In genomic region chr3:58874795-58875194, GRCh38 we compare ENCODE assay signal across 9 cellular contexts.
DNase-seq lines count a peak whose midpoint lies in the region; ATAC-seq and TF ChIP-seq lines count a peak whose summit lies in the region.
"Had no signal": no experiment of that assay in that cellular context is flagged by ENCODE, and none has a peak within 500 bp of the region (broad histone marks: within the 10 kb centered on the region; RNA-seq: fewer than 3 reads in every experiment).

No MANE protein-coding gene starts in this region.

- no peaks in the 10 kb centered on the region for H3K36me3 ChIP-seq in esophagus squamous epithelium
- no peaks in the 10 kb centered on the region for H3K36me3 ChIP-seq in left ventricle myocardium inferior

- intact Hi-C loops in esophagus squamous epithelium (cut with DNase I), result no loop called here
- intact Hi-C loops in left ventricle myocardium inferior (cut with micrococcal nuclease), result no loop called here

- H3K4me3 Mint-ChIP-seq in T-helper 17 cell (no peak overlapping the region), endothelial cell (ENCODE audit: unreplicated experiment) (no peak overlapping the region)

- DNase-seq in esophagus squamous epithelium (lab: John Stamatoyannopoulos, UW), result no peak
- no peak for DNase-seq in KG1 (lab: John Stamatoyannopoulos, UW)
- no peak for DNase-seq in left ventricle myocardium inferior
- DNase-seq in T-helper 17 cell, result no peak
- DNase-seq in endothelial cell (ENCODE audit: low spot score), result no peak
- DNase-seq: midbrain had no signal

- H3K36me3 Mint-ChIP-seq in T-helper 17 cell (ENCODE audit: low read depth) (no peaks in the 10 kb centered on the region), endothelial cell (ENCODE audit: low read depth, unreplicated experiment) (no peaks in the 10 kb centered on the region)

- peaks cover 5% of the 10 kb centered on the region for H3K4me1 Mint-ChIP-seq in T-helper 17 cell
- H3K4me1 Mint-ChIP-seq in endothelial cell (ENCODE audit: unreplicated experiment), result peaks cover 9% of the 10 kb centered on the region

- H3K27ac ChIP-seq in esophagus squamous epithelium, result peak overlapping the region; percentile 32 to 83 (median 76)
- no peak overlapping the region for H3K27ac ChIP-seq in left ventricle myocardium inferior (replicated peaks)

- H3K9me3 Mint-ChIP-seq in endothelial cell (ENCODE audit: unreplicated experiment), result no peaks in the 10 kb centered on the region

- TF ChIP-seq CTCF in esophagus squamous epithelium (IDR thresholded peaks at IDR 0.05), result no peak
- TF ChIP-seq CTCF in left ventricle myocardium inferior (IDR thresholded peaks at IDR 0.05; ENCODE audit: borderline replicate concordance), result no peak
- TF ChIP-seq CTCF in endothelial cell (IDR thresholded peaks at IDR 0.05; ENCODE audit: unreplicated experiment), result no peak

- WGBS in esophagus squamous epithelium, 2 donors, result 25 to 48% methylated on average over 2 of the region's 2 CpGs

- H3K4me3 ChIP-seq in esophagus squamous epithelium (no peak overlapping the region), left ventricle myocardium inferior (no peak overlapping the region)

- H3K27me3 ChIP-seq in esophagus squamous epithelium (no peaks in the 10 kb centered on the region), left ventricle myocardium inferior (ENCODE audit: low read depth) (peaks cover 21% of the 10 kb centered on the region)

- H3K4me1 ChIP-seq in esophagus squamous epithelium (peaks cover 0 to 27% (median 6%) of the 10 kb centered on the region in 3 donors), left ventricle myocardium inferior (no peaks in the 10 kb centered on the region)

- H3K27me3 Mint-ChIP-seq in T-helper 17 cell (peaks cover 29% of the 10 kb centered on the region), endothelial cell (ENCODE audit: unreplicated experiment) (no peaks in the 10 kb centered on the region)

- H3K9me3 ChIP-seq in esophagus squamous epithelium (no peaks in the 10 kb centered on the region), left ventricle myocardium inferior (replicated peaks) (no peaks in the 10 kb centered on the region), T-helper 17 cell (ENCODE audit: control insufficient read depth, low read length, poor library complexity, severe bottlenecking) (no peaks in the 10 kb centered on the region)

- no peak overlapping the region for H3K27ac Mint-ChIP-seq in T-helper 17 cell
- no peak overlapping the region for H3K27ac Mint-ChIP-seq in endothelial cell (ENCODE audit: unreplicated experiment)

- peak; percentile 75 for ATAC-seq in GM18498 (IDR thresholded peaks at IDR 0.05; ENCODE audit: unreplicated experiment)
- peak; percentile 82 for ATAC-seq in GM21529 (IDR thresholded peaks at IDR 0.05; ENCODE audit: unreplicated experiment)
- peak; percentile 71 for ATAC-seq in HG03558 (IDR thresholded peaks at IDR 0.05; ENCODE audit: extremely low read depth, unreplicated experiment)
- no peak for ATAC-seq in T-helper 17 cell

- no peak for TF ChIP-seq POLR2A in esophagus squamous epithelium (IDR thresholded peaks at IDR 0.05)
